ENCODE assay signal across 14 cellular contexts in genomic region chr10:32041290-32042028, GRCh38. TPM values are rescaled to one million over a fixed set of nuclear protein-coding genes. Genes with fewer than 3 reads are reported as not detected.
DNase-seq lines count a peak whose midpoint lies in the region; ATAC-seq and TF ChIP-seq lines count a peak whose summit lies in the region.
"Had no signal": no experiment of that assay in that cellular context is flagged by ENCODE, and none has a peak within 500 bp of the region (broad histone marks: within the 10 kb centered on the region; RNA-seq: fewer than 3 reads in every experiment).

No MANE protein-coding gene starts in this region.

- H3K4me1 ChIP-seq in ascending aorta (peaks cover 0 to 24% of the 10 kb centered on the region in 2 donors), muscle layer of duodenum (ENCODE audit: control insufficient read depth in 1 of 2, insufficient read depth in 2 of 2, low read length in 2 of 2) (peaks cover 4 to 41% of the 10 kb centered on the region in 2 donors), transverse colon (peaks cover 22 to 72% (median 45%) of the 10 kb centered on the region in 4 donors)

- H3K36me3 ChIP-seq in ascending aorta (peaks cover 30 to 50% of the 10 kb centered on the region in 2 donors), muscle layer of duodenum (ENCODE audit: control insufficient read depth in 1 of 2, insufficient read depth in 2 of 2, low read length in 2 of 2) (peaks cover 36 to 48% of the 10 kb centered on the region in 2 donors), transverse colon (peaks cover 0 to 40% (median 20%) of the 10 kb centered on the region in 4 donors)
- H3K36me3 ChIP-seq: ovary had no signal

- H3K9me3 ChIP-seq in ascending aorta (no peaks in the 10 kb centered on the region), muscle layer of duodenum (ENCODE audit: control insufficient read depth in 1 of 2, low read length in 2 of 2) (no peaks in the 10 kb centered on the region), transverse colon (no peaks in the 10 kb centered on the region)
- H3K9me3 ChIP-seq: body of pancreas, ovary had no signal

- H3K9me3 Mint-ChIP-seq in stimulated activated naive CD8-positive, alpha-beta T cell treated with anti-CD3 and anti-CD28 coated beads, Interleukin-15, amount 100 ng/mL, for 72 hours, result no peaks in the 10 kb centered on the region

- H3K4me3 ChIP-seq in ascending aorta, result no peak overlapping the region
- H3K4me3 ChIP-seq in muscle layer of duodenum (ENCODE audit: low read depth in 1 of 2, low read length in 2 of 2), result no peak overlapping the region
- H3K4me3 ChIP-seq in transverse colon, result no peak overlapping the region
- H3K4me3 ChIP-seq: body of pancreas, ovary had no signal

- H3K27me3 Mint-ChIP-seq in stimulated activated naive CD8-positive, alpha-beta T cell treated with anti-CD3 and anti-CD28 coated beads, Interleukin-15, amount 100 ng/mL, for 72 hours, result no peaks in the 10 kb centered on the region

- no peak overlapping the region for H3K4me3 Mint-ChIP-seq in stimulated activated naive CD8-positive, alpha-beta T cell treated with anti-CD3 and anti-CD28 coated beads, Interleukin-15, amount 100 ng/mL, for 72 hours

- TF ChIP-seq POLR2A in transverse colon (IDR thresholded peaks at IDR 0.05), result no peak

- H3K27ac ChIP-seq in ascending aorta (peak overlapping the region; percentile 17 to 64), muscle layer of duodenum (ENCODE audit: low read length) (peak overlapping the region; percentile 46), transverse colon (peak overlapping the region in 2 of 4 donors; percentile 51 to 54)
- H3K27ac ChIP-seq: body of pancreas, ovary had no signal

- no peak for TF ChIP-seq EP300 in transverse colon (IDR thresholded peaks at IDR 0.05; ENCODE audit: low read depth)

- no peaks in the 10 kb centered on the region for H3K27me3 ChIP-seq in ascending aorta
- no peaks in the 10 kb centered on the region for H3K27me3 ChIP-seq in muscle layer of duodenum (ENCODE audit: low read depth, low read length)
- H3K27me3 ChIP-seq in transverse colon, result no peaks in the 10 kb centered on the region
- H3K27me3 ChIP-seq: body of pancreas, ovary had no signal

- no peak overlapping the region for H3K27ac Mint-ChIP-seq in stimulated activated naive CD8-positive, alpha-beta T cell treated with anti-CD3 and anti-CD28 coated beads, Interleukin-15, amount 100 ng/mL, for 72 hours

- H3K4me1 Mint-ChIP-seq in stimulated activated naive CD8-positive, alpha-beta T cell treated with anti-CD3 and anti-CD28 coated beads, Interleukin-15, amount 100 ng/mL, for 72 hours, result peaks cover 44% of the 10 kb centered on the region

- no peak for TF ChIP-seq CTCF in ascending aorta (IDR thresholded peaks at IDR 0.05)
- no peak for TF ChIP-seq CTCF in transverse colon (IDR thresholded peaks at IDR 0.05)

- ATAC-seq in stimulated activated naive CD8-positive, alpha-beta T cell treated with anti-CD3 and anti-CD28 coated beads, Interleukin-15, Interleukin-2, amounts not matched to agents 100 U/mL and 50 U/mL, for 24 hours, result peak; percentile 52
- no peak for ATAC-seq in stimulated activated naive CD8-positive, alpha-beta T cell treated with anti-CD3 and anti-CD28 coated beads, Interleukin-15, amount 100 ng/mL, for 72 hours
- ATAC-seq: body of pancreas had no signal

- no peak for DNase-seq in stimulated activated naive CD8-positive, alpha-beta T cell treated with anti-CD3 and anti-CD28 coated beads, Interleukin-15, Interleukin-2, amounts not matched to agents 100 U/mL and 50 U/mL, for 24 hours
- no peak for DNase-seq in stimulated activated naive CD8-positive, alpha-beta T cell treated with anti-CD3 and anti-CD28 coated beads, Interleukin-15, amount 100 ng/mL, for 72 hours
- DNase-seq in ascending aorta (ENCODE audit: low spot score in 2 of 2) (no peak), kidney glomerular epithelial cell (lab: John Stamatoyannopoulos, UW) (no peak), transverse colon (no peak), hippocampal formation (lab: John Stamatoyannopoulos, UW) (no peak), T-helper 9 cell (no peak)
- DNase-seq: activated CD8-positive, alpha-beta memory T cell treated with anti-CD3 and anti-CD28 coated beads, Interleukin-2, amount 50 U/mL, for 48 hours; body of pancreas; left cardiac atrium; NCI-H1105; ovary; RPMI8226 had no signal

- in situ Hi-C loops in transverse colon (cut with MboI; ENCODE audit: low pct_ligation_motif_present in 1 of 4, low pct_unique_long_range_greater_than_20kb in 1 of 4, low sequenced_read_pairs in 3 of 4), result no loop called here

- intact Hi-C loops in ascending aorta (cut with DNase I), result loop anchor here (5.0 kb wide), 1 partner anchor 166 kb away; no protein-coding TSS in a partner anchor
- intact Hi-C loops in transverse colon (cut with DNase I; ENCODE audit: low total_unique reads), result no loop called here

- 38% methylated on average over 1 of the region's 1 CpG; no CpG with 5 or more reads in 1 of the 2 donors for WGBS in transverse colon (ENCODE audit: low coverage in 1 of 2), 2 donors

RNA-seq across cellular contexts. Expression of gene KIF5B, which starts 14.8 kb away (rescaled TPM):
- total RNA-seq in ascending aorta (78.1 TPM), transverse colon (100 to 1,000 TPM in 3 of 4 donors, 10 to 100 TPM in 1; 77.1 to 166 (median 135) TPM)
